Comparison of ENCODE assay signal across 9 cellular contexts in genomic region chrX:38664285-38664684, GRCh38.
DNase-seq lines count a peak whose midpoint lies in the region; ATAC-seq, FAIRE-seq and TF ChIP-seq lines count a peak whose summit lies in the region.
"Had no signal": no experiment of that assay in that cellular context is flagged by ENCODE, and none has a peak within 500 bp of the region (broad histone marks: within the 10 kb centered on the region; RNA-seq: fewer than 3 reads in every experiment).

No MANE protein-coding gene starts in this region.

- no peak overlapping the region for H2AFZ ChIP-seq in GM12878 (ENCODE audit: control insufficient read depth, low read depth, low read length)

- no peak overlapping the region for H3K4me2 ChIP-seq in GM12878 (ENCODE audit: control insufficient read depth, insufficient read depth)

- FAIRE-seq in GM12878 (lab: Jason Lieb, UNC) = no peak

- peaks cover 8% of the 10 kb centered on the region; the same call in 1 of the 2 replicates for H3K4me1 ChIP-seq in GM12878 (ENCODE audit: control insufficient read depth, insufficient read depth, low read length)
- no peaks in the 10 kb centered on the region for H3K4me1 ChIP-seq in lower lobe of right lung

- intact Hi-C loops in GM12878 (cut with micrococcal nuclease; ENCODE audit: unreplicated experiment) (loop anchor here (2.0 to 10.0 kb wide), 3 partner anchors 321 to 973 kb away; no protein-coding TSS in a partner anchor), lower lobe of right lung (cut with DNase I) (no loop called here)

- BruUV-seq in GM12878 (replicated peaks; lab: Mats Ljungman, UMichigan) = no TSS peak

- peak; percentile 57 for TF ChIP-seq RAD21 in GM12878 (IDR thresholded peaks at IDR 0.05; ENCODE audit: insufficient read depth, low read depth, low read length)

- WGBS in GM12878 (ENCODE audit: insufficient coverage, insufficient replicate concordance, low lambda C conversion rate, missing lambda C conversion rate) = 30% methylated on average over 5 of the region's 5 CpGs

- no peaks in the 10 kb centered on the region for H3K27me3 Mint-ChIP-seq in activated naive CD4-positive, alpha-beta T cell treated with anti-CD3 and anti-CD28 coated beads, Interleukin-2, amount 10 ng/mL, durations not matched to agents 7 days and 5 days
- H3K27me3 Mint-ChIP-seq: activated naive CD4-positive, alpha-beta T cell treated with anti-CD3 and anti-CD28 coated beads, Interleukin-2, amount 50 U/mL, for 24 hours had no signal

- POLR2A ChIA-PET in GM12878 (lab: Charles Lee) = no interaction called here

- H3K79me2 ChIP-seq in GM12878 (ENCODE audit: control insufficient read depth, insufficient read depth, low read length) = no peaks in the 10 kb centered on the region

- no peak overlapping the region for H3K9ac ChIP-seq in GM12878 (ENCODE audit: control insufficient read depth, insufficient read depth, low read length)

- ATAC-seq in activated naive CD4-positive, alpha-beta T cell treated with anti-CD3 and anti-CD28 coated beads, Interleukin-2, amount 50 U/mL, for 72 hours = no peak
- ATAC-seq in GM12878 = peak; percentile 54
- ATAC-seq in lower lobe of right lung = no peak
- no peak for ATAC-seq in HG03342 (IDR thresholded peaks at IDR 0.05; ENCODE audit: unreplicated experiment)
- no peak for ATAC-seq in GM18520 (IDR thresholded peaks at IDR 0.05; ENCODE audit: unreplicated experiment)
- ATAC-seq in HG02642 (IDR thresholded peaks at IDR 0.05; ENCODE audit: poor library complexity, unreplicated experiment) = no peak

- H3K27ac Mint-ChIP-seq in activated naive CD4-positive, alpha-beta T cell treated with anti-CD3 and anti-CD28 coated beads, Interleukin-2, amount 10 ng/mL, durations not matched to agents 7 days and 5 days = no peak overlapping the region
- H3K27ac Mint-ChIP-seq in activated naive CD4-positive, alpha-beta T cell treated with anti-CD3 and anti-CD28 coated beads, Interleukin-2, amount 50 U/mL, for 72 hours = no peak overlapping the region
- H3K27ac Mint-ChIP-seq: activated naive CD4-positive, alpha-beta T cell treated with anti-CD3 and anti-CD28 coated beads, Interleukin-2, amount 50 U/mL, for 24 hours had no signal

- in situ Hi-C loops in GM12878 (cut with MboI) = loop anchor here (10.0 kb wide), 1 partner anchor 481 kb away; no protein-coding TSS in a partner anchor

- H3K9me3 ChIP-seq in GM12878 (replicated peaks; ENCODE audit: control insufficient read depth, insufficient read depth, low read length) (no peaks in the 10 kb centered on the region), lower lobe of right lung (no peaks in the 10 kb centered on the region)

- SMC1A ChIA-PET in GM12878 (lab: Charles Lee; ENCODE audit: uncharacterized antibody, unreplicated experiment) = interaction anchor here (0.9 to 2.3 kb wide), 5 partner anchors 8 to 487 kb away, joined by 4 to 7 read pairs (median 6); no protein-coding TSS in a partner anchor

- H3K27ac ChIP-seq in GM12878 (ENCODE audit: control insufficient read depth, insufficient read depth) (no peak overlapping the region), lower lobe of right lung (no peak overlapping the region)

- TF ChIP-seq CTCF in GM12878 (IDR thresholded peaks at IDR 0.05 in 2 of 3, conservative IDR thresholded peaks at IDR 0.05 in 1 of 3; ENCODE audit: control insufficient read depth in 2 of 3, extremely low read depth in 1 of 3, insufficient read depth in 1 of 3, low read depth in 3 of 3, low read length in 3 of 3) (peak; percentile 25 to 56 (median 33); a peak in 3 of 6 replicates), lower lobe of right lung (IDR thresholded peaks at IDR 0.05) (peak; percentile 34)

- H4K20me1 ChIP-seq in GM12878 (ENCODE audit: control insufficient read depth, insufficient read depth) = no peaks in the 10 kb centered on the region

- H3K4me3 Mint-ChIP-seq in activated naive CD4-positive, alpha-beta T cell treated with anti-CD3 and anti-CD28 coated beads, Interleukin-2, amount 10 ng/mL, durations not matched to agents 7 days and 5 days = no peak overlapping the region
- H3K4me3 Mint-ChIP-seq: activated naive CD4-positive, alpha-beta T cell treated with anti-CD3 and anti-CD28 coated beads, Interleukin-2, amount 50 U/mL, for 24 hours had no signal

- no peak for TF ChIP-seq EP300 in GM12878 (IDR thresholded peaks at IDR 0.05; ENCODE audit: borderline replicate concordance in 1 of 2, control insufficient read depth in 1 of 2, low read depth in 2 of 2, low read length in 2 of 2)

- no peaks in the 10 kb centered on the region for H3K36me3 Mint-ChIP-seq in activated naive CD4-positive, alpha-beta T cell treated with anti-CD3 and anti-CD28 coated beads, Interleukin-2, amount 10 ng/mL, durations not matched to agents 7 days and 5 days
- no peaks in the 10 kb centered on the region for H3K36me3 Mint-ChIP-seq in activated naive CD4-positive, alpha-beta T cell treated with anti-CD3 and anti-CD28 coated beads, Interleukin-2, amount 50 U/mL, for 72 hours
- H3K36me3 Mint-ChIP-seq: activated naive CD4-positive, alpha-beta T cell treated with anti-CD3 and anti-CD28 coated beads, Interleukin-2, amount 50 U/mL, for 24 hours had no signal

- CTCF ChIA-PET in activated naive CD4-positive, alpha-beta T cell treated with anti-CD3 and anti-CD28 coated beads, Interleukin-2, amount 10 ng/mL, durations not matched to agents 7 days and 5 days (lab: Charles Lee) = interaction anchor here (1.1 kb wide), 1 partner anchor 487 kb away, joined by 3 read pairs; no protein-coding TSS in a partner anchor
- CTCF ChIA-PET in GM12878 (lab: Yijun Ruan, JAX) = interaction anchor here (0.6 to 2.3 kb wide), 23 partner anchors 8 to 488 kb away, joined by 3 to 13 read pairs (median 4); no protein-coding TSS in a partner anchor

- H3K36me3 ChIP-seq in GM12878 (ENCODE audit: control insufficient read depth in 2 of 2, insufficient read depth in 2 of 2, low read length in 1 of 2) = no peaks in the 10 kb centered on the region
- H3K36me3 ChIP-seq in lower lobe of right lung = no peaks in the 10 kb centered on the region

- H3K27me3 ChIP-seq in GM12878 (replicated peaks in 1 of 2; ENCODE audit: control insufficient read depth in 2 of 2, insufficient read depth in 2 of 2, low read length in 1 of 2) (no peaks in the 10 kb centered on the region; a peak in 1 of 4 replicates), lower lobe of right lung (ENCODE audit: low read depth) (no peaks in the 10 kb centered on the region)

- DNase-seq in activated naive CD4-positive, alpha-beta T cell treated with anti-CD3 and anti-CD28 coated beads, Interleukin-2, amount 10 ng/mL, durations not matched to agents 7 days and 5 days = peak; percentile 22
- no peak for DNase-seq in activated naive CD4-positive, alpha-beta T cell treated with anti-CD3 and anti-CD28 coated beads, Interleukin-2, amount 50 U/mL, for 72 hours (ENCODE audit: low spot score in 2 of 2)
- DNase-seq in NCI-H1105 treated with DMSO at 0.1 percent for 48 hours (lab: John Stamatoyannopoulos, UW) = peak; percentile 35
- DNase-seq in GM12878 (ENCODE audit: low read depth, low spot score) = no peak
- DNase-seq in lower lobe of right lung = no peak

- RAD21 ChIA-PET in GM12878 (lab: Charles Lee; ENCODE audit: unreplicated experiment) = interaction anchor here (1.2 to 1.3 kb wide), 2 partner anchors 12 to 102 kb away, joined by 3 to 5 read pairs; no protein-coding TSS in a partner anchor

- H3K9me3 Mint-ChIP-seq in activated naive CD4-positive, alpha-beta T cell treated with anti-CD3 and anti-CD28 coated beads, Interleukin-2, amount 10 ng/mL, durations not matched to agents 7 days and 5 days = no peaks in the 10 kb centered on the region
- no peaks in the 10 kb centered on the region for H3K9me3 Mint-ChIP-seq in activated naive CD4-positive, alpha-beta T cell treated with anti-CD3 and anti-CD28 coated beads, Interleukin-2, amount 50 U/mL, for 72 hours
- H3K9me3 Mint-ChIP-seq: activated naive CD4-positive, alpha-beta T cell treated with anti-CD3 and anti-CD28 coated beads, Interleukin-2, amount 50 U/mL, for 24 hours had no signal

- H3K4me3 ChIP-seq in GM12878 (no peak overlapping the region), lower lobe of right lung (no peak overlapping the region)

- H3K4me1 Mint-ChIP-seq in activated naive CD4-positive, alpha-beta T cell treated with anti-CD3 and anti-CD28 coated beads, Interleukin-2, amount 10 ng/mL, durations not matched to agents 7 days and 5 days = peaks cover under 1% of the 10 kb centered on the region

- TF ChIP-seq POLR2A in GM12878 (IDR thresholded peaks at IDR 0.05; ENCODE audit: low read depth, low read length) = no peak

TF ChIP-seq in GM12878, 131 proteins besides CTCF, POLR2A, EP300 and RAD21:
- no peak for TF ChIP-seq ZBTB33 (IDR thresholded peaks at IDR 0.05)
- TF ChIP-seq SMC3 (IDR thresholded peaks at IDR 0.05; ENCODE audit: borderline replicate concordance, low read length) = peak; percentile 46; the same call in 1 of the 2 replicates

Comparison
In these comparisons a context has a peak if more than half of its experiments do, and no peak if none do; other contexts are left out.
1. DNase-seq: peak in activated naive CD4-positive, alpha-beta T cell treated with anti-CD3 and anti-CD28 coated beads, Interleukin-2, amount 10 ng/mL, durations not matched to agents 7 days and 5 days (single experiment) and NCI-H1105 treated with DMSO at 0.1 percent for 48 hours (single experiment); none in activated naive CD4-positive, alpha-beta T cell treated with anti-CD3 and anti-CD28 coated beads, Interleukin-2, amount 50 U/mL, for 72 hours (0 of 2), GM12878 (single experiment) and lower lobe of right lung (single experiment).